1 cellular context compared by ENCODE assay signal in the genomic region with DNA sequence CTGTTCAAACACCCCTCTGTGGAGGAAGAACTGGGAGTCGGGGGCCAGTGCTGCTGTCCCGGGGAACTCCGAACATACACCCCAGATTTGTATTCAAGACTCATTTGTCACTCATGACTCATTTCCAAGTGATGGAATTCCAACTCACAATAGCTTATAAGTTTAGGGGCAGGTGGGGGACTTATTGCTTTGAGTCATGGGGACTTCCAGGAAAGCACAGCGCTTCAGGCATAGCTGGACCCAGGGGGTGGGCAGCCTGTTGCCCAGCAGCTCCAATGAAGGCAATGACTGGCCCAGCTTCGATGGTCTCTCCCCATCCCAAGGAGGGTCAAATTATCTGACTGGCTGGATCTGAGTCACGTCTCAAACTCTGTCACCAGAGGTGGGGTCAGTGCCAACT.
A peak's percentile ranks its signal among the peaks of the same experiment; 100 is the strongest.
TF ChIP-seq lines count a peak whose summit lies in the region.

No MANE protein-coding gene starts in this region.

TF ChIP-seq in GM12878, 131 proteins besides CTCF, POLR2A, EP300 and RAD21:
- TF ChIP-seq POU2F2 (IDR thresholded peaks at IDR 0.05; ENCODE audit: borderline replicate concordance, low read depth, low read length) (no peak), JUNB (IDR thresholded peaks at IDR 0.05) (peak; percentile 41; the same call in 1 of the 2 replicates)
TF ChIP-seq in GM12878: peak in this region for 1.
